ENCODE assay signal across 11 cellular contexts in genomic region chr3:189570916-189571315, GRCh38.
DNase-seq lines count a peak whose midpoint lies in the region; ATAC-seq and TF ChIP-seq lines count a peak whose summit lies in the region.
"Had no signal": no experiment of that assay in that cellular context is flagged by ENCODE, and none has a peak within 500 bp of the region (broad histone marks: within the 10 kb centered on the region; RNA-seq: fewer than 3 reads in every experiment).

No MANE protein-coding gene starts in this region.

- POLR2A ChIA-PET in CD8-positive, alpha-beta T cell (lab: Charles Lee), result no interaction called here
- POLR2A ChIA-PET in OCI-LY7 (lab: Charles Lee), result no interaction called here

- H3K4me1 ChIP-seq in CD8-positive, alpha-beta T cell (ENCODE audit: insufficient read depth, low read length), result peaks cover 3% of the 10 kb centered on the region
- no peaks in the 10 kb centered on the region for H3K4me1 ChIP-seq in vagina
- no peaks in the 10 kb centered on the region for H3K4me1 ChIP-seq in OCI-LY7 (ENCODE audit: insufficient read depth, low read length, poor library complexity, severe bottlenecking)

- H3K9me2 ChIP-seq in OCI-LY7 (ENCODE audit: insufficient read depth, low read length), result no peaks in the 10 kb centered on the region

- H4K20me1 ChIP-seq in OCI-LY7 (ENCODE audit: insufficient read depth, low read length), result no peaks in the 10 kb centered on the region

- no peaks in the 10 kb centered on the region for H3K9me3 ChIP-seq in CD8-positive, alpha-beta T cell (ENCODE audit: low read length)
- H3K9me3 ChIP-seq in vagina (no peaks in the 10 kb centered on the region), OCI-LY7 (ENCODE audit: low read length) (no peaks in the 10 kb centered on the region)

- H3K27me3 ChIP-seq in CD8-positive, alpha-beta T cell (ENCODE audit: insufficient read depth, low read length), result no peaks in the 10 kb centered on the region
- H3K27me3 ChIP-seq in vagina, result no peaks in the 10 kb centered on the region

- peaks cover 9% of the 10 kb centered on the region for H3K4me1 Mint-ChIP-seq in CD8-positive, alpha-beta T cell (ENCODE audit: low read depth)
- peaks cover 29% of the 10 kb centered on the region for H3K4me1 Mint-ChIP-seq in T-helper 1 cell treated with Interleukin-12 subunit alpha and Interleukin-12 subunit beta and Interleukin-4 antibody, amounts not matched to agents 30 μg/mL and 1 μg/mL, for 36 hours (ENCODE audit: low read depth)

- peak overlapping the region; percentile 27 for H3K4me3 Mint-ChIP-seq in CD8-positive, alpha-beta T cell
- no peak overlapping the region for H3K4me3 Mint-ChIP-seq in T-helper 1 cell treated with Interleukin-12 subunit alpha and Interleukin-12 subunit beta and Interleukin-4 antibody, amounts not matched to agents 30 μg/mL and 1 μg/mL, for 36 hours

- BruUV-seq in OCI-LY7 (replicated peaks; lab: Mats Ljungman, UMichigan), result no TSS peak

- no peak overlapping the region for H3K27ac ChIP-seq in CD8-positive, alpha-beta T cell (ENCODE audit: low read depth, low read length)
- no peak overlapping the region for H3K27ac ChIP-seq in vagina
- H3K27ac ChIP-seq in OCI-LY7 (ENCODE audit: low read depth, low read length, poor library complexity, severe bottlenecking), result no peak overlapping the region

- TF ChIP-seq CTCF in CD8-positive, alpha-beta T cell (IDR thresholded peaks at IDR 0.05), result no peak
- TF ChIP-seq CTCF in vagina (IDR thresholded peaks at IDR 0.05) (no peak), OCI-LY7 (conservative IDR thresholded peaks at IDR 0.05; ENCODE audit: low read length) (no peak)

- no peak for DNase-seq in CD8-positive, alpha-beta T cell
- DNase-seq in vagina (ENCODE audit: extremely low spot score in 2 of 2), result no peak
- no peak for DNase-seq in OCI-LY7 (ENCODE audit: low spot score)
- DNase-seq in cerebellar cortex (ENCODE audit: low spot score), result no peak
- no peak for DNase-seq in NCI-H1092 (lab: John Stamatoyannopoulos, UW)
- DNase-seq: activated naive CD4-positive, alpha-beta T cell treated with anti-CD3 and anti-CD28 coated beads, Interleukin-2, amount 50 U/mL, for 16 hours; NCI-H524 treated with DMSO at 0.1 percent for 48 hours; T-helper 9 cell had no signal

- H3K27ac Mint-ChIP-seq in CD8-positive, alpha-beta T cell, result peak overlapping the region; percentile 30
- H3K27ac Mint-ChIP-seq in T-helper 1 cell treated with Interleukin-12 subunit alpha and Interleukin-12 subunit beta and Interleukin-4 antibody, amounts not matched to agents 30 μg/mL and 1 μg/mL, for 36 hours, result peak overlapping the region; percentile 2

- H3K36me3 ChIP-seq in CD8-positive, alpha-beta T cell (ENCODE audit: insufficient read depth, low read length), result no peaks in the 10 kb centered on the region
- H3K36me3 ChIP-seq in vagina (no peaks in the 10 kb centered on the region), OCI-LY7 (ENCODE audit: insufficient read depth, low read length) (no peaks in the 10 kb centered on the region)

- H3K9me3 Mint-ChIP-seq in CD8-positive, alpha-beta T cell, result no peaks in the 10 kb centered on the region
- no peaks in the 10 kb centered on the region for H3K9me3 Mint-ChIP-seq in T-helper 1 cell treated with Interleukin-12 subunit alpha and Interleukin-12 subunit beta and Interleukin-4 antibody, amounts not matched to agents 30 μg/mL and 1 μg/mL, for 36 hours

- H3K27me3 Mint-ChIP-seq in CD8-positive, alpha-beta T cell (ENCODE audit: low read depth), result no peaks in the 10 kb centered on the region
- no peaks in the 10 kb centered on the region for H3K27me3 Mint-ChIP-seq in T-helper 1 cell treated with Interleukin-12 subunit alpha and Interleukin-12 subunit beta and Interleukin-4 antibody, amounts not matched to agents 30 μg/mL and 1 μg/mL, for 36 hours (ENCODE audit: low read depth)

- ATAC-seq in CD8-positive, alpha-beta T cell, result no peak
- ATAC-seq in GM19455 (IDR thresholded peaks at IDR 0.05; ENCODE audit: unreplicated experiment) (peak; percentile 49), HG03064 (IDR thresholded peaks at IDR 0.05; ENCODE audit: low read depth, unreplicated experiment) (peak; percentile 47)

- CTCF ChIA-PET in CD8-positive, alpha-beta T cell (lab: Charles Lee), result no interaction called here
- CTCF ChIA-PET in OCI-LY7 (lab: Charles Lee; ENCODE audit: unreplicated experiment), result no interaction called here

- no peak overlapping the region for H3K4me3 ChIP-seq in CD8-positive, alpha-beta T cell (ENCODE audit: low read depth, low read length)
- no peak overlapping the region for H3K4me3 ChIP-seq in vagina
- no peak overlapping the region for H3K4me3 ChIP-seq in OCI-LY7 (ENCODE audit: low read depth, low read length, poor library complexity, severe bottlenecking)

- no peak for TF ChIP-seq POLR2A in vagina (IDR thresholded peaks at IDR 0.05)

- no peak overlapping the region for H3K4me2 ChIP-seq in OCI-LY7 (ENCODE audit: low read length)

- intact Hi-C loops in CD8-positive, alpha-beta T cell (cut with DNase I, micrococcal nuclease), result loop anchor here in 1 of 2 experiments (10.0 kb wide), 1 partner anchor 1986 kb away; no protein-coding TSS in a partner anchor
- intact Hi-C loops in vagina (cut with DNase I), result no loop called here
- intact Hi-C loops in OCI-LY7 (cut with micrococcal nuclease; ENCODE audit: unreplicated experiment), result no loop called here

- H3K36me3 Mint-ChIP-seq in CD8-positive, alpha-beta T cell, result no peaks in the 10 kb centered on the region
- no peaks in the 10 kb centered on the region for H3K36me3 Mint-ChIP-seq in T-helper 1 cell treated with Interleukin-12 subunit alpha and Interleukin-12 subunit beta and Interleukin-4 antibody, amounts not matched to agents 30 μg/mL and 1 μg/mL, for 36 hours (ENCODE audit: low read depth)

- H3K79me2 ChIP-seq in OCI-LY7 (ENCODE audit: insufficient read depth, low read depth, low read length), result no peaks in the 10 kb centered on the region

- H2AFZ ChIP-seq in OCI-LY7 (ENCODE audit: low read length), result no peak overlapping the region
